Comparison of ENCODE assay signal across 16 cellular contexts in the genomic region with DNA sequence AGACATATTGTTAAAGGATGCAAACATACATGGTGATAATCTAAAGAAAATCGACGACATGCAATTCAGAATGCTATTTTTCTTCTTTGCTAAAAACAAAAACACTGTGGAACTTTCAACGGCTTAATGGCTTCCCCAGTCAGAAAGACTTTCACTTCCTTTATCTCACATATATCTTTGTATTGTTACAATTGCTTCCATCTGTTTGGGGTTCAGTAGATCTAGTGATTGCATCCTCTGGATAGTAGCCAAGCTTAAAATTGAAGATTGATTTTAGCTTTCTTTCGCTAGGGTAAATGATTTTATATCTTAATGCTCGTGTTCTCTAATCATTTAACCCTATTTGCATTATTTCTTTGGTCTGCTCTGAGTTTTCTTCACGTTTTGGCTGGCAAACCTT. TPM values are rescaled to one million over a fixed set of nuclear protein-coding genes. Genes with fewer than 3 reads are reported as not detected.
"Had no signal": no experiment of that assay in that cellular context is flagged by ENCODE, and none has a peak within 500 bp of the region (broad histone marks: within the 10 kb centered on the region; RNA-seq: fewer than 3 reads in every experiment).

No MANE protein-coding gene starts in this region.

- FAIRE-seq: endometrium, keratinocyte had no signal

- H3K27me3 ChIP-seq: colonic mucosa, neutrophil, tibial artery, uterus had no signal

- H3K4me3 ChIP-seq: colonic mucosa, left ventricle myocardium inferior, tibial artery, uterus had no signal

- H3K4me1 ChIP-seq: colonic mucosa, left ventricle myocardium inferior, tibial artery, uterus had no signal

- H3K27ac ChIP-seq: colonic mucosa, left ventricle myocardium inferior, neutrophil, tibial artery, uterus had no signal

- ATAC-seq: naive thymus-derived CD8-positive, alpha-beta T cell; stimulated activated naive B cell treated with anti-CD40 and anti-IgM and Interleukin-4, amounts not matched to agents 10 μg/mL and 1 μg/mL and 100 μg/mL, for 72 hours had no signal

- DNase-seq: activated CD4-positive, alpha-beta T cell treated with anti-CD3 and anti-CD28 coated beads for 1 hour; activated CD4-positive, alpha-beta T cell treated with anti-CD3 and anti-CD28 coated beads, Interleukin-2, amount 50 U/mL, for 4 hours; activated effector memory CD4-positive, alpha-beta T cell treated with anti-CD3 and anti-CD28 coated beads, Interleukin-2, amount 50 U/mL, for 16 hours; activated T-cell treated with anti-CD3 and anti-CD28 coated beads, Interleukin-2, amount 50 U/mL, for 24 hours; caudate nucleus; colonic mucosa; hippocampal formation; left ventricle myocardium inferior; naive thymus-derived CD8-positive, alpha-beta T cell; stimulated activated naive B cell treated with anti-CD40 and anti-IgM and Interleukin-4, amounts not matched to agents 10 μg/mL and 1 μg/mL and 100 μg/mL, for 72 hours; T1000; tibial artery; uterus had no signal

- H3K9me3 ChIP-seq: colonic mucosa, neutrophil, uterus had no signal

- H3K36me3 ChIP-seq: colonic mucosa, left ventricle myocardium inferior, neutrophil, tibial artery, uterus had no signal

RNA-seq across cellular contexts. Expression of a gene that starts 31.8 kb away (rescaled TPM):
- total RNA-seq: naive thymus-derived CD8-positive, alpha-beta T cell had no signal
